Comparison of ENCODE assay signal across 13 cellular contexts in genomic region chr22:41798736-41799135, GRCh38. TPM values are rescaled to one million over a fixed set of nuclear protein-coding genes. Genes with fewer than 3 reads are reported as not detected.
A peak's percentile ranks its signal among the peaks of the same experiment; 100 is the strongest.
DNase-seq lines count a peak whose midpoint lies in the region; ATAC-seq and TF ChIP-seq lines count a peak whose summit lies in the region.
"Had no signal": no experiment of that assay in that cellular context is flagged by ENCODE, and none has a peak within 500 bp of the region (broad histone marks: within the 10 kb centered on the region; RNA-seq: fewer than 3 reads in every experiment).

No MANE protein-coding gene starts in this region.

- no peak for TF ChIP-seq CTCF in type B pancreatic cell (conservative IDR thresholded peaks at IDR 0.05)

- no peaks in the 10 kb centered on the region for H3K9me3 Mint-ChIP-seq in activated naive CD4-positive, alpha-beta T cell treated with anti-CD3 and anti-CD28 coated beads, Interleukin-2, amount 50 U/mL, for 24 hours
- H3K9me3 Mint-ChIP-seq in activated T-helper 1 cell treated with anti-CD3 and anti-CD28 coated beads, Interleukin-12 subunit alpha, Interleukin-12 subunit beta, Interleukin-2, Interleukin-4 antibody, amounts not matched to agents 30 ng/mL and 10 ng/mL and 1 ng/mL, durations not matched to agents 14 hours and 24 hours and 36 hours = no peaks in the 10 kb centered on the region
- H3K9me3 Mint-ChIP-seq in naive B cell = no peaks in the 10 kb centered on the region
- H3K9me3 Mint-ChIP-seq in type B pancreatic cell = no peaks in the 10 kb centered on the region

- DNase-seq in activated naive CD4-positive, alpha-beta T cell treated with anti-CD3 and anti-CD28 coated beads, Interleukin-2, amount 50 U/mL, for 16 hours = no peak
- DNase-seq in activated T-helper 1 cell treated with anti-CD3 and anti-CD28 coated beads, Interleukin-12 subunit alpha, Interleukin-12 subunit beta, Interleukin-2, Interleukin-4 antibody, amounts not matched to agents 30 ng/mL and 10 ng/mL and 1 ng/mL, durations not matched to agents 14 hours and 24 hours and 36 hours (ENCODE audit: low spot score) = no peak
- DNase-seq in naive B cell = no peak
- DNase-seq in type B pancreatic cell (ENCODE audit: extremely low spot score, unreplicated experiment) = no peak
- DNase-seq: foreskin fibroblast; NCI-H2081 treated with DMSO at 0.1 percent for 48 hours; NCI-H510A treated with DMSO at 0.1 percent for 48 hours; sigmoid colon; stimulated activated CD4-positive, alpha-beta T cell treated with anti-CD3 and anti-CD28 coated beads, Interleukin-2, amount 100 ng/mL, for 24 hours had no signal

- ATAC-seq in naive B cell (ENCODE audit: low read depth in 2 of 2) (no peak), GM21717 (IDR thresholded peaks at IDR 0.05; ENCODE audit: unreplicated experiment) (no peak), GM21619 (IDR thresholded peaks at IDR 0.05; ENCODE audit: unreplicated experiment) (no peak), HG03025 (IDR thresholded peaks at IDR 0.05; ENCODE audit: low FRiP score, unreplicated experiment) (no peak)

- H3K4me3 Mint-ChIP-seq in activated naive CD4-positive, alpha-beta T cell treated with anti-CD3 and anti-CD28 coated beads, Interleukin-2, amount 50 U/mL, for 24 hours = peak overlapping the region; percentile 96
- peak overlapping the region; percentile 99 for H3K4me3 Mint-ChIP-seq in activated T-helper 1 cell treated with anti-CD3 and anti-CD28 coated beads, Interleukin-12 subunit alpha, Interleukin-12 subunit beta, Interleukin-2, Interleukin-4 antibody, amounts not matched to agents 30 ng/mL and 10 ng/mL and 1 ng/mL, durations not matched to agents 14 hours and 24 hours and 36 hours
- H3K4me3 Mint-ChIP-seq in naive B cell (peak overlapping the region in 6 of 8 donors; percentile 93 to 98 (median 98)), type B pancreatic cell (peak overlapping the region; percentile 97)

- intact Hi-C loops in activated T-helper 1 cell treated with anti-CD3 and anti-CD28 coated beads, Interleukin-12 subunit alpha, Interleukin-12 subunit beta, Interleukin-2, Interleukin-4 antibody, amounts not matched to agents 30 ng/mL and 10 ng/mL and 1 ng/mL, durations not matched to agents 14 hours and 24 hours and 36 hours (cut with micrococcal nuclease) = no loop called here

- peak overlapping the region; percentile 90 for H3K27ac Mint-ChIP-seq in activated naive CD4-positive, alpha-beta T cell treated with anti-CD3 and anti-CD28 coated beads, Interleukin-2, amount 50 U/mL, for 24 hours
- H3K27ac Mint-ChIP-seq in activated T-helper 1 cell treated with anti-CD3 and anti-CD28 coated beads, Interleukin-12 subunit alpha, Interleukin-12 subunit beta, Interleukin-2, Interleukin-4 antibody, amounts not matched to agents 30 ng/mL and 10 ng/mL and 1 ng/mL, durations not matched to agents 14 hours and 24 hours and 36 hours = peak overlapping the region; percentile 72
- H3K27ac Mint-ChIP-seq in naive B cell = peak overlapping the region in 4 of 6 donors; percentile 78 to 93 (median 86)
- no peak overlapping the region for H3K27ac Mint-ChIP-seq in type B pancreatic cell

- peaks cover 5% of the 10 kb centered on the region for H3K36me3 Mint-ChIP-seq in activated naive CD4-positive, alpha-beta T cell treated with anti-CD3 and anti-CD28 coated beads, Interleukin-2, amount 50 U/mL, for 24 hours
- H3K36me3 Mint-ChIP-seq in activated T-helper 1 cell treated with anti-CD3 and anti-CD28 coated beads, Interleukin-12 subunit alpha, Interleukin-12 subunit beta, Interleukin-2, Interleukin-4 antibody, amounts not matched to agents 30 ng/mL and 10 ng/mL and 1 ng/mL, durations not matched to agents 14 hours and 24 hours and 36 hours (ENCODE audit: low read depth) = peaks cover 33% of the 10 kb centered on the region
- H3K36me3 Mint-ChIP-seq in naive B cell = peaks cover 0 to 12% of the 10 kb centered on the region in 2 donors
- H3K36me3 Mint-ChIP-seq in type B pancreatic cell = no peaks in the 10 kb centered on the region

- H3K4me1 Mint-ChIP-seq in activated naive CD4-positive, alpha-beta T cell treated with anti-CD3 and anti-CD28 coated beads, Interleukin-2, amount 50 U/mL, for 24 hours = peaks cover 25% of the 10 kb centered on the region
- H3K4me1 Mint-ChIP-seq in activated T-helper 1 cell treated with anti-CD3 and anti-CD28 coated beads, Interleukin-12 subunit alpha, Interleukin-12 subunit beta, Interleukin-2, Interleukin-4 antibody, amounts not matched to agents 30 ng/mL and 10 ng/mL and 1 ng/mL, durations not matched to agents 14 hours and 24 hours and 36 hours (ENCODE audit: low read depth) = peaks cover 22% of the 10 kb centered on the region
- H3K4me1 Mint-ChIP-seq in naive B cell = peaks cover 16 to 38% (median 32%) of the 10 kb centered on the region in 3 donors
- H3K4me1 Mint-ChIP-seq in type B pancreatic cell (ENCODE audit: unreplicated experiment) = peaks cover 6% of the 10 kb centered on the region

- H3K27me3 Mint-ChIP-seq in activated naive CD4-positive, alpha-beta T cell treated with anti-CD3 and anti-CD28 coated beads, Interleukin-2, amount 50 U/mL, for 24 hours = no peaks in the 10 kb centered on the region
- no peaks in the 10 kb centered on the region for H3K27me3 Mint-ChIP-seq in activated T-helper 1 cell treated with anti-CD3 and anti-CD28 coated beads, Interleukin-12 subunit alpha, Interleukin-12 subunit beta, Interleukin-2, Interleukin-4 antibody, amounts not matched to agents 30 ng/mL and 10 ng/mL and 1 ng/mL, durations not matched to agents 14 hours and 24 hours and 36 hours (ENCODE audit: insufficient read depth)
- H3K27me3 Mint-ChIP-seq in naive B cell = no peaks in the 10 kb centered on the region
- H3K27me3 Mint-ChIP-seq in type B pancreatic cell = no peaks in the 10 kb centered on the region

RNA-seq across cellular contexts. Expression of gene CCDC134, which starts 1.7 kb away (rescaled TPM):
- 18.0 and 19.6 TPM in 2 replicates for total RNA-seq in activated T-helper 1 cell treated with anti-CD3 and anti-CD28 coated beads, Interleukin-12 subunit alpha, Interleukin-12 subunit beta, Interleukin-2, Interleukin-4 antibody, amounts not matched to agents 30 ng/mL and 10 ng/mL and 1 ng/mL, durations not matched to agents 14 hours and 24 hours and 36 hours
- polyA plus RNA-seq in naive B cell (ENCODE audit: low read depth in 6 of 6) = 1 to 10 TPM; 2.1 to 7.6 (median 3.6) TPM
- 13.2 and 19.6 TPM in 2 replicates for total RNA-seq in type B pancreatic cell (ENCODE audit: low replicate concordance)

RNA-seq across cellular contexts. Expression of gene SREBF2, which starts 34.2 kb away (rescaled TPM):
- total RNA-seq in activated T-helper 1 cell treated with anti-CD3 and anti-CD28 coated beads, Interleukin-12 subunit alpha, Interleukin-12 subunit beta, Interleukin-2, Interleukin-4 antibody, amounts not matched to agents 30 ng/mL and 10 ng/mL and 1 ng/mL, durations not matched to agents 14 hours and 24 hours and 36 hours = 235 and 245 TPM in 2 replicates
- polyA plus RNA-seq in naive B cell (ENCODE audit: low read depth in 6 of 6) = 10 to 100 TPM; 30.1 to 52.8 (median 40.7) TPM
- total RNA-seq in type B pancreatic cell (ENCODE audit: low replicate concordance) = 110 and 119 TPM in 2 replicates
